ENCODE assay signal across 8 cellular contexts in genomic region chr9:108934323-108934885, GRCh38. TPM values are rescaled to one million over a fixed set of nuclear protein-coding genes. Genes with fewer than 3 reads are reported as not detected.
DNase-seq lines count a peak whose midpoint lies in the region; ATAC-seq and TF ChIP-seq lines count a peak whose summit lies in the region.

Gene ABITRAM (plus strand): TSS chr9:108934400. CDS start chr9:108934487, 87 bp downstream.

- CTCF ChIA-PET in PC-9 (lab: Charles Lee) = interaction anchor here (0.6 kb wide), 1 partner anchor 49 kb away, joined by 3 read pairs; no protein-coding TSS in a partner anchor

- H3K4me2 ChIP-seq in PC-9 = peak within 1 kb of the TSS; percentile 96

- no peak for TF ChIP-seq CTCF in PC-9 (conservative IDR thresholded peaks at IDR 0.05)
- no peak for TF ChIP-seq CTCF in fibroblast of mammary gland (conservative IDR thresholded peaks at IDR 0.05; ENCODE audit: control insufficient read depth, insufficient read depth, low read depth, low read length)

- peak; percentile 62 for DNase-seq in DMS 273 treated with DMSO at 0.1 percent for 48 hours (lab: John Stamatoyannopoulos, UW)
- DNase-seq in HuH-7.5 (ENCODE audit: low spot score) = peak; percentile 75
- DNase-seq in PC-9 = peak; percentile 52 to 68
- DNase-seq in fibroblast of mammary gland (ENCODE audit: low read depth) = peak; percentile 70
- DNase-seq in naive thymus-derived CD8-positive, alpha-beta T cell = peak in 9 of 10 donors; percentile 72 to 88 (median 77)
- DNase-seq in stimulated activated naive B cell treated with anti-CD40 and anti-IgM and Interleukin-4, amounts not matched to agents 10 μg/mL and 1 μg/mL and 100 μg/mL, for 72 hours = peak; percentile 67

- peaks cover 14% of the 10 kb centered on the region; the same call in 1 of the 2 replicates for H3F3A ChIP-seq in PC-9 (ENCODE audit: insufficient read depth, low read depth)

- peaks cover 27% of the 10 kb centered on the region for H3K36me3 Mint-ChIP-seq in activated T-helper 17 cell treated with anti-CD3 and anti-CD28 coated beads, Interleukin-2, amount 50 U/mL, for 72 hours (ENCODE audit: low read depth)
- peaks cover 0 to 27% (median 4%) of the 10 kb centered on the region in 3 donors for H3K36me3 Mint-ChIP-seq in naive thymus-derived CD8-positive, alpha-beta T cell
- H3K36me3 Mint-ChIP-seq in stimulated activated naive B cell treated with anti-CD40 and anti-IgM and Interleukin-4, amounts not matched to agents 10 μg/mL and 1 μg/mL and 100 μg/mL, for 72 hours = peaks cover 14 to 21% of the 10 kb centered on the region in 2 donors

- peak within 1 kb of the TSS; percentile 98 for H3K27ac Mint-ChIP-seq in activated T-helper 17 cell treated with anti-CD3 and anti-CD28 coated beads, Interleukin-2, amount 50 U/mL, for 72 hours
- peak within 1 kb of the TSS; percentile 94 to 99 (median 98) for H3K27ac Mint-ChIP-seq in naive thymus-derived CD8-positive, alpha-beta T cell
- peak within 1 kb of the TSS; percentile 96 for H3K27ac Mint-ChIP-seq in stimulated activated naive B cell treated with anti-CD40 and anti-IgM and Interleukin-4, amounts not matched to agents 10 μg/mL and 1 μg/mL and 100 μg/mL, for 72 hours

- H3K4me1 ChIP-seq in PC-9 (replicated peaks; ENCODE audit: insufficient read depth) = peaks cover 20% of the 10 kb centered on the region

- H3K4me3 Mint-ChIP-seq in activated T-helper 17 cell treated with anti-CD3 and anti-CD28 coated beads, Interleukin-2, amount 50 U/mL, for 72 hours = peak within 1 kb of the TSS; percentile 86
- H3K4me3 Mint-ChIP-seq in naive thymus-derived CD8-positive, alpha-beta T cell = peak within 1 kb of the TSS; percentile 97 to 100 (median 98)
- H3K4me3 Mint-ChIP-seq in stimulated activated naive B cell treated with anti-CD40 and anti-IgM and Interleukin-4, amounts not matched to agents 10 μg/mL and 1 μg/mL and 100 μg/mL, for 72 hours = peak within 1 kb of the TSS; percentile 97 to 99

- H3K4me3 ChIP-seq in PC-9 = peak within 1 kb of the TSS; percentile 99
- peak within 1 kb of the TSS; percentile 96 for H3K4me3 ChIP-seq in fibroblast of mammary gland (ENCODE audit: control insufficient read depth, low read depth, low read length)

- H3K9me2 ChIP-seq in PC-9 (ENCODE audit: insufficient read depth) = no peaks in the 10 kb centered on the region

- no TSS peak for BruUV-seq in PC-9 (replicated peaks; lab: Mats Ljungman, UMichigan)

- peak within 1 kb of the TSS; percentile 80 for H3K27ac ChIP-seq in PC-9

- intact Hi-C loops in PC-9 (cut with micrococcal nuclease; ENCODE audit: unreplicated experiment) = loop anchor here (1.0 to 10.0 kb wide), 4 partner anchors 78 to 410 kb away; partner anchors contain the start of gene CTNNAL1

- H3K27me3 ChIP-seq in PC-9 (ENCODE audit: insufficient read depth, low read depth) = no peaks in the 10 kb centered on the region

- H3K36me3 ChIP-seq in PC-9 (ENCODE audit: low read depth) = peaks cover 12% of the 10 kb centered on the region

- no peaks in the 10 kb centered on the region for H3K27me3 Mint-ChIP-seq in activated T-helper 17 cell treated with anti-CD3 and anti-CD28 coated beads, Interleukin-2, amount 50 U/mL, for 72 hours
- no peaks in the 10 kb centered on the region for H3K27me3 Mint-ChIP-seq in naive thymus-derived CD8-positive, alpha-beta T cell
- H3K27me3 Mint-ChIP-seq in stimulated activated naive B cell treated with anti-CD40 and anti-IgM and Interleukin-4, amounts not matched to agents 10 μg/mL and 1 μg/mL and 100 μg/mL, for 72 hours = no peaks in the 10 kb centered on the region

- ATAC-seq in GM21526 (IDR thresholded peaks at IDR 0.05; ENCODE audit: low FRiP score, unreplicated experiment) = peak; percentile 81
- peak; percentile 83 for ATAC-seq in activated T-helper 17 cell treated with anti-CD3 and anti-CD28 coated beads, Interleukin-2, amount 50 U/mL, for 72 hours (replicated peaks)
- peak; percentile 78 to 79 for ATAC-seq in naive thymus-derived CD8-positive, alpha-beta T cell
- ATAC-seq in stimulated activated naive B cell treated with anti-CD40 and anti-IgM and Interleukin-4, amounts not matched to agents 10 μg/mL and 1 μg/mL and 100 μg/mL, for 72 hours (replicated peaks) = peak; percentile 82 to 90

- H3K79me2 ChIP-seq in PC-9 (ENCODE audit: low read depth) = peaks cover 48% of the 10 kb centered on the region

- peak within 1 kb of the TSS; percentile 99 for H2AFZ ChIP-seq in PC-9

- H3K4me1 Mint-ChIP-seq in activated T-helper 17 cell treated with anti-CD3 and anti-CD28 coated beads, Interleukin-2, amount 50 U/mL, for 72 hours = peaks cover 15% of the 10 kb centered on the region
- peaks cover 19 to 47% (median 42%) of the 10 kb centered on the region in 4 donors for H3K4me1 Mint-ChIP-seq in naive thymus-derived CD8-positive, alpha-beta T cell
- peaks cover 11 to 23% of the 10 kb centered on the region in 2 donors for H3K4me1 Mint-ChIP-seq in stimulated activated naive B cell treated with anti-CD40 and anti-IgM and Interleukin-4, amounts not matched to agents 10 μg/mL and 1 μg/mL and 100 μg/mL, for 72 hours

- H3K9me3 Mint-ChIP-seq in activated T-helper 17 cell treated with anti-CD3 and anti-CD28 coated beads, Interleukin-2, amount 50 U/mL, for 72 hours = no peaks in the 10 kb centered on the region
- H3K9me3 Mint-ChIP-seq in naive thymus-derived CD8-positive, alpha-beta T cell = peaks cover 0 to 2% (median 0%) of the 10 kb centered on the region in 9 donors
- no peaks in the 10 kb centered on the region for H3K9me3 Mint-ChIP-seq in stimulated activated naive B cell treated with anti-CD40 and anti-IgM and Interleukin-4, amounts not matched to agents 10 μg/mL and 1 μg/mL and 100 μg/mL, for 72 hours

- POLR2A ChIA-PET in PC-9 (lab: Charles Lee; ENCODE audit: unreplicated experiment) = interaction anchor here (0.5 to 0.6 kb wide), 2 partner anchors 38 to 83 kb away, joined by 4 to 6 read pairs; no protein-coding TSS in a partner anchor
- POLR2A ChIA-PET in naive thymus-derived CD8-positive, alpha-beta T cell (lab: Charles Lee) = interaction anchor here (1.3 kb wide), 1 partner anchor 185 kb away, joined by 9 read pairs; the partner anchor contains the start of gene TMEM245

- H4K20me1 ChIP-seq in PC-9 (ENCODE audit: insufficient read depth) = no peaks in the 10 kb centered on the region

- no peaks in the 10 kb centered on the region for H3K9me3 ChIP-seq in PC-9 (ENCODE audit: insufficient read depth, low read depth)

RNA-seq across cellular contexts. Expression of gene ABITRAM, which starts in this region (rescaled TPM):
- total RNA-seq in PC-9 (2021) = 21.6 and 23.6 TPM in 2 replicates
- total RNA-seq in activated T-helper 17 cell treated with anti-CD3 and anti-CD28 coated beads, Interleukin-2, amount 50 U/mL, for 72 hours = 10 to 100 TPM; 11.6 to 14.8 TPM
- total RNA-seq in naive thymus-derived CD8-positive, alpha-beta T cell = 1 to 10 TPM; 9.2 TPM
- polyA plus RNA-seq in naive thymus-derived CD8-positive, alpha-beta T cell = 10 to 100 TPM; 13.1 to 14.5 (median 13.9) TPM

Comparison
In these comparisons a context has a peak if more than half of its experiments do, and no peak if none do; other contexts are left out.
1. Peak in every context shown above with its lines: DNase-seq, ATAC-seq, H3K4me3 ChIP-seq and H3K27ac ChIP-seq.